Comparison of ENCODE assay signal across 1 cellular context in genomic region chr1:187985897-187986654, GRCh38.
TF ChIP-seq lines count a peak whose summit lies in the region.

No MANE protein-coding gene starts in this region.

TF ChIP-seq in GM23338, 12 proteins besides CTCF, POLR2A, EP300 and RAD21 (continued from another document):
- TF ChIP-seq ZNF331 (CRISPR knock-in tag; IDR thresholded peaks at IDR 0.05; ENCODE audit: low read depth) (no peak), ZNF114 (CRISPR knock-in tag; IDR thresholded peaks at IDR 0.05) (no peak), EZH2phosphoT487 (IDR thresholded peaks at IDR 0.05; ENCODE audit: unreplicated experiment) (no peak), EZH2 (IDR thresholded peaks at IDR 0.05; ENCODE audit: low read depth, unreplicated experiment) (no peak), JUNB (IDR thresholded peaks at IDR 0.05; ENCODE audit: unreplicated experiment) (no peak), NANOG (IDR thresholded peaks at IDR 0.05; ENCODE audit: borderline replicate concordance) (no peak), STAT1 (IDR thresholded peaks at IDR 0.05; ENCODE audit: unreplicated experiment) (no peak)
